Comparison of ENCODE assay signal across 22 cellular contexts in genomic region chr22:40112595-40112994, GRCh38.
DNase-seq lines count a peak whose midpoint lies in the region; ATAC-seq lines count a peak whose summit lies in the region.
"Had no signal": no experiment of that assay in that cellular context is flagged by ENCODE, and none has a peak within 500 bp of the region (broad histone marks: within the 10 kb centered on the region; RNA-seq: fewer than 3 reads in every experiment).

No MANE protein-coding gene starts in this region.

- intact Hi-C loops in naive thymus-derived CD4-positive, alpha-beta T cell (cut with micrococcal nuclease): no loop called here
- intact Hi-C loops in left cardiac atrium (cut with DNase I): no loop called here

- H3K27ac ChIP-seq in BLaER1: 0 out of 2 replicates have a peak overlapping the region, but pooled peaks have one; percentile 19
- 0 out of 22 replicates have a peak overlapping the region, but pooled peaks of 1 of the 11 experiments have one; percentile 27 for H3K27ac ChIP-seq in BLaER1 treated with 17β-estradiol and CSF1 and Interleukin-3, amounts not matched to agents 10 nM and 100 nM
- H3K27ac ChIP-seq in naive thymus-derived CD4-positive, alpha-beta T cell (ENCODE audit: low read depth, low read length): no peak overlapping the region
- H3K27ac ChIP-seq: Peyer's patch, SJSA1 had no signal

- no peaks in the 10 kb centered on the region for H3K9me3 Mint-ChIP-seq in naive thymus-derived CD4-positive, alpha-beta T cell
- H3K9me3 Mint-ChIP-seq: CD14-positive monocyte, GM23338, IgD-negative memory B cell had no signal

- H3K9me3 ChIP-seq in BLaER1 (no peaks in the 10 kb centered on the region), T-helper 17 cell (ENCODE audit: control insufficient read depth, low read length, poor library complexity, severe bottlenecking) (no peaks in the 10 kb centered on the region)
- H3K9me3 ChIP-seq in BLaER1 treated with 17β-estradiol and CSF1 and Interleukin-3, amounts not matched to agents 10 nM and 100 nM (replicated peaks in 1 of 11): no peaks in the 10 kb centered on the region
- H3K9me3 ChIP-seq in naive thymus-derived CD4-positive, alpha-beta T cell (ENCODE audit: control insufficient read depth in 2 of 3, low read length in 3 of 3): no peaks in the 10 kb centered on the region
- H3K9me3 ChIP-seq: Peyer's patch, SJSA1 had no signal

- DNase-seq in T-helper 17 cell: no peak
- no peak for DNase-seq in naive thymus-derived CD4-positive, alpha-beta T cell
- no peak for DNase-seq in left cardiac atrium
- no peak for DNase-seq in amygdala (lab: John Stamatoyannopoulos, UW)
- DNase-seq: ACHN, Calu3, GF-D8, HCEC 1CT, Karpas-422, NCI-H1048, NCI-H1436, NCI-H1930, NCI-H226, NCI-H524, Peyer's patch had no signal

- peaks cover 96% of the 10 kb centered on the region for H4K20me1 ChIP-seq in BLaER1
- peaks cover 0 to 97% (median 34%) of the 10 kb centered on the region in 11 experiments; a peak in 9 of 22 replicates for H4K20me1 ChIP-seq in BLaER1 treated with 17β-estradiol and CSF1 and Interleukin-3, amounts not matched to agents 10 nM and 100 nM

- H3K4me2 ChIP-seq in BLaER1: peak overlapping the region; percentile 72
- H3K4me2 ChIP-seq in BLaER1 treated with 17β-estradiol and CSF1 and Interleukin-3, amounts not matched to agents 10 nM and 100 nM: peak overlapping the region in 10 of 11 experiments; percentile 5 to 89 (median 70); a peak in 17 of 22 replicates
- H3K4me2 ChIP-seq: GM23338 had no signal

- no peak overlapping the region for H3K4me3 Mint-ChIP-seq in T-helper 17 cell
- H3K4me3 Mint-ChIP-seq in naive thymus-derived CD4-positive, alpha-beta T cell: peak overlapping the region in 6 of 10 donors; percentile 19 to 51 (median 42)
- H3K4me3 Mint-ChIP-seq: CD14-positive monocyte, GM23338 had no signal

- ATAC-seq in T-helper 17 cell (no peak), left cardiac atrium (no peak), GM18868 (IDR thresholded peaks at IDR 0.05; ENCODE audit: unreplicated experiment) (no peak)
- no peak for ATAC-seq in naive thymus-derived CD4-positive, alpha-beta T cell
- ATAC-seq: GM23338 had no signal

- no peaks in the 10 kb centered on the region for H3K27me3 Mint-ChIP-seq in T-helper 17 cell
- H3K27me3 Mint-ChIP-seq in naive thymus-derived CD4-positive, alpha-beta T cell: no peaks in the 10 kb centered on the region
- H3K27me3 Mint-ChIP-seq: IgD-negative memory B cell had no signal

- no peaks in the 10 kb centered on the region; the same call in 1 of the 2 replicates for H3K36me3 ChIP-seq in BLaER1
- H3K36me3 ChIP-seq in BLaER1 treated with 17β-estradiol and CSF1 and Interleukin-3, amounts not matched to agents 10 nM and 100 nM: peaks cover 0 to 1% (median 0%) of the 10 kb centered on the region in 11 experiments; a peak in 4 of 22 replicates
- H3K36me3 ChIP-seq in naive thymus-derived CD4-positive, alpha-beta T cell (ENCODE audit: control insufficient read depth in 2 of 3, insufficient read depth in 3 of 3, low read length in 3 of 3): no peaks in the 10 kb centered on the region
- H3K36me3 ChIP-seq: Peyer's patch, SJSA1 had no signal

- POLR2A ChIA-PET in naive thymus-derived CD4-positive, alpha-beta T cell (lab: Charles Lee): no interaction called here

- no peaks in the 10 kb centered on the region for H3K27me3 ChIP-seq in BLaER1
- H3K27me3 ChIP-seq in BLaER1 treated with 17β-estradiol and CSF1 and Interleukin-3, amounts not matched to agents 10 nM and 100 nM: no peaks in the 10 kb centered on the region
- no peaks in the 10 kb centered on the region for H3K27me3 ChIP-seq in naive thymus-derived CD4-positive, alpha-beta T cell (ENCODE audit: control insufficient read depth in 2 of 2, insufficient read depth in 2 of 2, low read length in 2 of 2)
- H3K27me3 ChIP-seq: Peyer's patch, SJSA1 had no signal

- peak overlapping the region; percentile 86 for H3K27ac Mint-ChIP-seq in T-helper 17 cell
- H3K27ac Mint-ChIP-seq in naive thymus-derived CD4-positive, alpha-beta T cell: peak overlapping the region in 8 of 9 donors; percentile 62 to 87 (median 80)
- H3K27ac Mint-ChIP-seq: GM23338 had no signal

- peaks cover 66% of the 10 kb centered on the region for H3K4me1 Mint-ChIP-seq in T-helper 17 cell
- H3K4me1 Mint-ChIP-seq in naive thymus-derived CD4-positive, alpha-beta T cell: peaks cover 52 to 100% (median 96%) of the 10 kb centered on the region in 7 donors

- H3K9ac ChIP-seq in BLaER1: no peak overlapping the region
- H3K9ac ChIP-seq in BLaER1 treated with 17β-estradiol and CSF1 and Interleukin-3, amounts not matched to agents 10 nM and 100 nM: no peak overlapping the region

- CTCF ChIA-PET in naive thymus-derived CD4-positive, alpha-beta T cell (lab: Charles Lee): no interaction called here

- no peak overlapping the region for H3K4me3 ChIP-seq in BLaER1
- no peak overlapping the region for H3K4me3 ChIP-seq in BLaER1 treated with 17β-estradiol and CSF1 and Interleukin-3, amounts not matched to agents 10 nM and 100 nM
- no peak overlapping the region for H3K4me3 ChIP-seq in naive thymus-derived CD4-positive, alpha-beta T cell (ENCODE audit: low read length)
- H3K4me3 ChIP-seq: GM23338, Peyer's patch, SJSA1 had no signal

- H3K36me3 Mint-ChIP-seq in T-helper 17 cell (ENCODE audit: low read depth): no peaks in the 10 kb centered on the region
- peaks cover 0 to 21% (median 0%) of the 10 kb centered on the region in 5 donors for H3K36me3 Mint-ChIP-seq in naive thymus-derived CD4-positive, alpha-beta T cell

- peaks cover 39% of the 10 kb centered on the region for H3K4me1 ChIP-seq in BLaER1
- H3K4me1 ChIP-seq in BLaER1 treated with 17β-estradiol and CSF1 and Interleukin-3, amounts not matched to agents 10 nM and 100 nM: peaks cover 24 to 43% (median 39%) of the 10 kb centered on the region in 10 experiments
- peaks cover 43 to 66% of the 10 kb centered on the region in 2 donors for H3K4me1 ChIP-seq in naive thymus-derived CD4-positive, alpha-beta T cell (ENCODE audit: control insufficient read depth in 2 of 2, insufficient read depth in 2 of 2, low read length in 2 of 2)
